ENCODE assay signal across 10 cellular contexts in the genomic region with DNA sequence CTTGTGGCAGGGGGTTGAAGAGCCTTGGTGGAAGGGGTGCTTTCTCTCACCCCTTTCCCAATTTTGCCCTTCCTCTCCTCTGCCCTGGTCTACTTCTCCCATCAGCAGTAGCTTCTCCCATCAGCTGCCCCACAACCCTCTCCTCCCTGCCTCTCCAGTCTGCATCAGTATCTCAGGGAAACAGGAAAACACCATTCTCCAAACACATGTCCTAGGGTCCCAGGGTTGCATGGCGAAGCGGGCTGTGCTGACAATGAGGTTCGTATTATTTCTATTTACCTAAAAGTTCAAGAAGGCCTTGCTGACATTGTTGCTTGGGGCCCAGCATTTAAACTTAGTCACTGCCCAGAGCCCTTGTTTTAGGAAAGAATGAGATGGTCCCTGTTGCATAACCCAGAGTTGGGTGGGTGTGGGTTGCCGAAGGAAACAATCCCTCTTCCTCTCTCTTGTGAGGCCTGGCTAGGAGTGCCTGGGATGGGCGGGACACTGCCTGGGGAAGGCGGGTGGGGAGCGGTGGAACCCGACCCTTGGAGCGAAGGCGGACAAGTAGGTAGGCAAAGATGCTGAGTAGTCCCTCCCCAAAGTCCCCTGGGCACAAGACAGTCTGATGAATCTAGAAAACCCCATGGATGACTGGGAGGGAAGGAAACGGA. TPM values are rescaled to one million over a fixed set of nuclear protein-coding genes. Genes with fewer than 3 reads are reported as not detected.
DNase-seq lines count a peak whose midpoint lies in the region; ATAC-seq and TF ChIP-seq lines count a peak whose summit lies in the region.
"Had no signal": no experiment of that assay in that cellular context is flagged by ENCODE, and none has a peak within 500 bp of the region (broad histone marks: within the 10 kb centered on the region; RNA-seq: fewer than 3 reads in every experiment).

No MANE protein-coding gene starts in this region.

- no peak for ATAC-seq in HG03354 (IDR thresholded peaks at IDR 0.05; ENCODE audit: poor library complexity, severe bottlenecking, unreplicated experiment)

- intact Hi-C loops in posterior vena cava (cut with DNase I) = no loop called here

- TF ChIP-seq CTCF in foreskin fibroblast (IDR thresholded peaks at IDR 0.05; ENCODE audit: low read depth, low read length) = no peak

- H3K27ac ChIP-seq in SJCRH30 = no peak overlapping the region
- H3K27ac ChIP-seq: cardiac muscle cell had no signal

- H3K27me3 ChIP-seq in SJCRH30 = no peaks in the 10 kb centered on the region

- no peaks in the 10 kb centered on the region for H3K36me3 ChIP-seq in SJCRH30
- H3K36me3 ChIP-seq: cardiac muscle cell had no signal

- peak overlapping the region; percentile 67; the same call in 1 of the 2 replicates for H3K4me3 ChIP-seq in SJCRH30
- peak overlapping the region; percentile 69 to 84 for H3K4me3 ChIP-seq in foreskin fibroblast (ENCODE audit: low read depth in 1 of 2, low read length in 2 of 2)

- peaks cover 9% of the 10 kb centered on the region for H3K4me1 ChIP-seq in SJCRH30

- no peaks in the 10 kb centered on the region for H3K9me3 ChIP-seq in SJCRH30 (replicated peaks)

- peak; percentile 94 for DNase-seq in EH (ENCODE audit: low read depth)
- peak in 1 of 2 experiments; percentile 44 for DNase-seq in SJCRH30
- peak; percentile 95 to 98 for DNase-seq in foreskin fibroblast
- DNase-seq in posterior vena cava (ENCODE audit: low spot score) = peak; percentile 95
- no peak for DNase-seq in HuH-7 (ENCODE audit: low spot score)
- no peak for DNase-seq in occipital lobe (lab: John Stamatoyannopoulos, UW)
- DNase-seq in NOMO-1 (lab: John Stamatoyannopoulos, UW; ENCODE audit: unreplicated experiment in 2 of 2) = no peak
- DNase-seq: NCI-H2081 had no signal

RNA-seq across cellular contexts. Expression of a gene that starts 1.3 kb away (rescaled TPM):
- 11.5 and 13.0 TPM in 2 replicates for total RNA-seq in SJCRH30 (2014; rRNA removed; shearing (Covaris generic))
- total RNA-seq in posterior vena cava = 100 to 1,000 TPM; 679 to 733 TPM
- total RNA-seq in occipital lobe = 6.2 TPM

RNA-seq across cellular contexts. Expression of a gene that starts 7.1 kb away (rescaled TPM):
- not detected in 2 replicates for total RNA-seq in SJCRH30 (2014; rRNA removed; shearing (Covaris generic))
- total RNA-seq in posterior vena cava (under 1 TPM; 0.32 to 0.90 TPM), occipital lobe (not detected)

RNA-seq across cellular contexts. Expression of a gene that starts 17.0 kb away (rescaled TPM):
- total RNA-seq in SJCRH30 (2014; rRNA removed; shearing (Covaris generic)) = 8.9 and 10.4 TPM in 2 replicates
- total RNA-seq in posterior vena cava = 10 to 100 TPM; 77.6 to 90.5 TPM
- 29.6 TPM for total RNA-seq in occipital lobe

RNA-seq across cellular contexts. Expression of a gene that starts 46.4 kb away (rescaled TPM):
- total RNA-seq in SJCRH30 (2014; rRNA removed; shearing (Covaris generic)) = 13.3 and 16.1 TPM in 2 replicates
- total RNA-seq in posterior vena cava (100 to 1,000 TPM; 139 to 218 TPM), occipital lobe (11.1 TPM)

Comparison
In these comparisons a context has a peak if more than half of its experiments do, and no peak if none do; other contexts are left out.
1. DNase-seq: peak in EH (single experiment), foreskin fibroblast (2 of 2) and posterior vena cava (single experiment); none in HuH-7 (single experiment), occipital lobe (single experiment) and NOMO-1 (0 of 2).
2. RNA of a gene that starts 1.3 kb away (total RNA-seq): 679 to 733 TPM in posterior vena cava; 11.5 to 13.0 TPM in SJCRH30 and 6.2 TPM in occipital lobe (single experiment); every median in the first group is over 10 times any median in the second.